Comparison of ENCODE assay signal across 8 cellular contexts in the genomic region with DNA sequence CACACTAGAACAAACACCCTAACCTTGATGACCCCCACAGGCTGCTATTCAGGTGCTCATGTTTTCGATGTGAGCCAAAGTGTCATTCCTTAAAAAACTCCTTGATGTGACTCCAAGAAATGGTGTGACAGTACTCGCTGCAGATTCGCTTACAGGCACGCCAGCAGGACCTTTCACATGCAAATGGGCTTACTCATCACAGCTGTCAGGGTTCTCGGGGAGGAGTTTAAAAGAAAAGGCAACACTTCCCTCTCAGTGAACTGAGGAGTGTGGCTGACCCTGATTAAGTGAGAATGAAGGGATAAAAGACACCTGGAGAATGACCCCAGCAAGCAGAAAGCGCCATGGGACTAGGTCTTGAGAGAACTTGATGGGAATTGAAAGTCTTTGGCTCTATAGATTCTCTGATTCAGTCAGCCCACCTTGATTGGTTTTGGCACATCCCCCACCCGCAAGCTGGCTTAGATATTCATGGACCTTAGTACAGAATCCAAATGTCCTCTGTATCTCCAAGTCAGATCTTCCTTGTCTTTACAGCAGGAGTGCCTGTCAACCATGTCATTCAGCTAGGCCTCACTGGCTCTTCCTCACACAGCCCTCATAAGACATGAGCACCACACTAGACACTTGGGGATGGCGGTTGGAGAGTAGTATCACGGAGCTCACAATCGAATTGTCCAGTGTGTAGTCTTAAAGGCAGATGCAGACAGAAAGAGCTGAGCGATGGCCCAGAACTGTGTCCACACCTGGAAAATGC.
DNase-seq lines count a peak whose midpoint lies in the region; ATAC-seq, FAIRE-seq and TF ChIP-seq lines count a peak whose summit lies in the region.

No MANE protein-coding gene starts in this region.

- BruUV-seq in IMR-90 (replicated peaks; lab: Mats Ljungman, UMichigan): no TSS peak

- peak overlapping the region; percentile 71 for H3K56ac ChIP-seq in IMR-90 (ENCODE audit: extremely low read depth, insufficient read depth, low read length)

- H2BK20ac ChIP-seq in IMR-90 (ENCODE audit: low read depth, low read length): peak overlapping the region; percentile 95

- no peaks in the 10 kb centered on the region for H3K27me3 Mint-ChIP-seq in activated T-cell treated with anti-CD3 and anti-CD28 coated beads, Interleukin-2, amount 50 U/mL, for 24 hours
- H3K27me3 Mint-ChIP-seq in activated T-cell treated with anti-CD3 and anti-CD28 coated beads, Interleukin-2, amount 50 U/mL, for 4 hours (ENCODE audit: low read depth): no peaks in the 10 kb centered on the region

- peak overlapping the region; percentile 19 for H2AK9ac ChIP-seq in IMR-90 (replicated peaks; ENCODE audit: low read depth, low read length, poor library complexity)

- H3K36me3 ChIP-seq in IMR-90 (ENCODE audit: control insufficient read depth, insufficient read depth, low read length): peaks cover 2% of the 10 kb centered on the region; the same call in 1 of the 2 replicates
- H3K36me3 ChIP-seq in pancreas: no peaks in the 10 kb centered on the region

- H2BK15ac ChIP-seq in IMR-90 (ENCODE audit: low read depth, low read length): peak overlapping the region; percentile 86

- peak overlapping the region; percentile 92 for H2BK5ac ChIP-seq in IMR-90 (ENCODE audit: low read depth, low read length, poor library complexity, severe bottlenecking)

- TF ChIP-seq POLR2A in IMR-90 (IDR thresholded peaks at IDR 0.05; ENCODE audit: low read depth, low read length): no peak

- H2AK5ac ChIP-seq in IMR-90 (ENCODE audit: low read depth, low read length): peak overlapping the region; percentile 99

- H3K4me1 Mint-ChIP-seq in activated T-cell treated with anti-CD3 and anti-CD28 coated beads, Interleukin-2, amount 50 U/mL, for 24 hours (ENCODE audit: low read depth): peaks cover 27% of the 10 kb centered on the region
- H3K4me1 Mint-ChIP-seq in activated T-cell treated with anti-CD3 and anti-CD28 coated beads, Interleukin-2, amount 50 U/mL, for 4 hours (ENCODE audit: low read depth): peaks cover 15% of the 10 kb centered on the region

- H3K4me1 ChIP-seq in IMR-90 (ENCODE audit: control insufficient read depth, insufficient read depth, low read length) (peaks cover 27% of the 10 kb centered on the region), pancreas (peaks cover 0 to 14% (median 0%) of the 10 kb centered on the region in 3 donors)

- dilution Hi-C loops in IMR-90 (cut with HindIII; ENCODE audit: low sequenced_read_pairs, unreplicated experiment): no loop called here

- H3K27ac Mint-ChIP-seq in activated T-cell treated with anti-CD3 and anti-CD28 coated beads, Interleukin-2, amount 50 U/mL, for 24 hours: peak overlapping the region; percentile 86

- peaks cover 15% of the 10 kb centered on the region for H3K9me1 ChIP-seq in IMR-90 (ENCODE audit: insufficient read depth, low read length)

- no peak for ATAC-seq in activated T-cell treated with anti-CD3 and anti-CD28 coated beads, Interleukin-2, amount 50 U/mL, for 4 hours
- ATAC-seq in IMR-90 (ENCODE audit: low read depth): peak; percentile 89
- peak; percentile 82 to 93 (median 89) for ATAC-seq in pancreas

- intact Hi-C loops in IMR-90 (cut with micrococcal nuclease) (no loop called here), pancreas (cut with DNase I) (no loop called here)

- H3K23ac ChIP-seq in IMR-90 (ENCODE audit: low read depth, low read length): peak overlapping the region; percentile 59; the same call in 1 of the 2 replicates

- peak overlapping the region; percentile 88 for H4K5ac ChIP-seq in IMR-90 (ENCODE audit: low read depth, low read length)

- no peaks in the 10 kb centered on the region for H3K27me3 ChIP-seq in IMR-90 (ENCODE audit: control insufficient read depth, insufficient read depth, low read length)
- H3K27me3 ChIP-seq in pancreas: no peaks in the 10 kb centered on the region

- TF ChIP-seq CTCF in IMR-90 (conservative IDR thresholded peaks at IDR 0.05; ENCODE audit: low read depth, low read length) (no peak), pancreas (IDR thresholded peaks at IDR 0.05) (no peak)

- H2AFZ ChIP-seq in IMR-90 (replicated peaks; ENCODE audit: low read length, poor library complexity): peak overlapping the region; percentile 2

- peak overlapping the region; percentile 93 for H3K18ac ChIP-seq in IMR-90 (ENCODE audit: low read depth, low read length)

- H3K4me3 ChIP-seq in IMR-90 (ENCODE audit: insufficient read depth, low read depth, low read length) (no peak overlapping the region), pancreas (no peak overlapping the region)

- H3K9me3 ChIP-seq in IMR-90 (ENCODE audit: control insufficient read depth, insufficient read depth, low read length) (no peaks in the 10 kb centered on the region), pancreas (no peaks in the 10 kb centered on the region)

- TF ChIP-seq RAD21 in IMR-90 (IDR thresholded peaks at IDR 0.05; ENCODE audit: low read length): 0 out of 2 replicates have a peak, but pooled peaks have one; percentile 10

- H3K36me3 Mint-ChIP-seq in activated T-cell treated with anti-CD3 and anti-CD28 coated beads, Interleukin-2, amount 50 U/mL, for 24 hours (ENCODE audit: low read depth): peaks cover 33% of the 10 kb centered on the region
- H3K36me3 Mint-ChIP-seq in activated T-cell treated with anti-CD3 and anti-CD28 coated beads, Interleukin-2, amount 50 U/mL, for 4 hours (ENCODE audit: insufficient read depth): peaks cover 2% of the 10 kb centered on the region

- peak overlapping the region; percentile 38 for H3K4me2 ChIP-seq in IMR-90 (ENCODE audit: low read depth, low read length)

- peak overlapping the region; percentile 94 for H2BK120ac ChIP-seq in IMR-90 (ENCODE audit: low read depth, low read length)

- FAIRE-seq in pancreas (lab: Jason Lieb, UNC) (no peak), urothelium cell line (lab: Jason Lieb, UNC) (no peak)

- no peak for DNase-seq in activated T-cell treated with anti-CD3 and anti-CD28 coated beads, Interleukin-2, amount 50 U/mL, for 24 hours
- DNase-seq in activated T-cell treated with anti-CD3 and anti-CD28 coated beads, Interleukin-2, amount 50 U/mL, for 4 hours: no peak
- DNase-seq in IMR-90 (peak; percentile 90), dermis blood vessel endothelial cell (peak; percentile 37), pancreas (peak in 3 of 6 donors; percentile 28 to 34 (median 33)), urothelium cell line (ENCODE audit: low spot score) (no peak), NCI-H1092 treated with DMSO at 0.1 percent for 48 hours (lab: John Stamatoyannopoulos, UW) (no peak)
- DNase-seq in activated T-cell treated with anti-CD3 and anti-CD28 coated beads, Interleukin-2, amount 50 U/mL, for 1 hour: no peak

- H3K9me3 Mint-ChIP-seq in activated T-cell treated with anti-CD3 and anti-CD28 coated beads, Interleukin-2, amount 50 U/mL, for 24 hours: no peaks in the 10 kb centered on the region
- no peaks in the 10 kb centered on the region for H3K9me3 Mint-ChIP-seq in activated T-cell treated with anti-CD3 and anti-CD28 coated beads, Interleukin-2, amount 50 U/mL, for 4 hours

- peaks cover 9 to 64% of the 10 kb centered on the region in 2 experiments; a peak in 3 of 4 replicates for H3K79me1 ChIP-seq in IMR-90 (ENCODE audit: low read depth in 1 of 2, low read length in 2 of 2)

- H3K4me3 Mint-ChIP-seq in activated T-cell treated with anti-CD3 and anti-CD28 coated beads, Interleukin-2, amount 50 U/mL, for 24 hours: no peak overlapping the region
- H3K4me3 Mint-ChIP-seq in activated T-cell treated with anti-CD3 and anti-CD28 coated beads, Interleukin-2, amount 50 U/mL, for 4 hours: no peak overlapping the region

- peak overlapping the region; percentile 64 to 84 for H4K8ac ChIP-seq in IMR-90 (ENCODE audit: low read depth in 2 of 2, low read length in 2 of 2)

- WGBS in IMR-90 (ENCODE audit: extremely low coverage in 2 of 2, insufficient read length in 1 of 2), 2 experiments: 93% methylated on average over 2 of the region's 11 CpGs; no CpG with 5 or more reads in 1 of the 2 experiments
- WGBS in pancreas, 2 donors: 73 to 79% methylated on average over 11 of the region's 11 CpGs

- POLR2A ChIA-PET in IMR-90 (lab: Charles Lee; ENCODE audit: unreplicated experiment): no interaction called here

- CTCF ChIA-PET in IMR-90 (lab: Yijun Ruan, JAX): interaction anchor here (0.7 to 3.3 kb wide), 4 partner anchors 14 to 107 kb away, joined by 3 to 14 read pairs (median 7); no protein-coding TSS in a partner anchor

- peak overlapping the region; percentile 96 for H3K4ac ChIP-seq in IMR-90 (ENCODE audit: low read depth, low read length)

- peak overlapping the region; percentile 83 for H4K91ac ChIP-seq in IMR-90 (ENCODE audit: insufficient read depth, low read depth, low read length)

- in situ Hi-C loops in IMR-90 (cut with MboI; ENCODE audit: low sequenced_read_pairs): no loop called here

- no peaks in the 10 kb centered on the region for H4K20me1 ChIP-seq in IMR-90 (ENCODE audit: insufficient read depth, low read length)

- peak overlapping the region; percentile 80 for H3K14ac ChIP-seq in IMR-90 (replicated peaks; ENCODE audit: low read depth, low read length)

- peak overlapping the region; percentile 95 for H3K27ac ChIP-seq in IMR-90 (ENCODE audit: insufficient read depth, low read length)
- H3K27ac ChIP-seq in pancreas: no peak overlapping the region

- peak overlapping the region; percentile 27 for H3K9ac ChIP-seq in IMR-90 (ENCODE audit: low read depth, low read length)

TF ChIP-seq in IMR-90, 13 proteins besides CTCF, POLR2A, EP300 and RAD21:
- no peak for TF ChIP-seq SMC3 (IDR thresholded peaks at IDR 0.05; ENCODE audit: low read depth, low read length)
- peak; percentile 29; the same call in 1 of the 2 replicates for TF ChIP-seq MAFK (IDR thresholded peaks at IDR 0.05; ENCODE audit: low read depth, low read length)
- peak; percentile 70; the same call in 1 of the 2 replicates for TF ChIP-seq MXI1 (IDR thresholded peaks at IDR 0.05; ENCODE audit: borderline replicate concordance, low read depth, low read length)
- no peak for TF ChIP-seq RCOR1 (IDR thresholded peaks at IDR 0.05; ENCODE audit: insufficient replicate concordance, low read length)
- no peak for TF ChIP-seq USF2 (IDR thresholded peaks at IDR 0.05; ENCODE audit: low read depth, low read length)
- peak; percentile 61; the same call in 1 of the 2 replicates for TF ChIP-seq BHLHE40 (IDR thresholded peaks at IDR 0.05; ENCODE audit: low read depth, low read length)
- TF ChIP-seq MAZ (IDR thresholded peaks at IDR 0.05; ENCODE audit: borderline replicate concordance, low read depth, low read length): peak; percentile 60; the same call in 1 of the 2 replicates
- TF ChIP-seq RFX5 (IDR thresholded peaks at IDR 0.05; ENCODE audit: low read depth, low read length): no peak
- TF ChIP-seq FOS (IDR thresholded peaks at IDR 0.05; ENCODE audit: low read depth, low read length): peak; percentile 66; the same call in 1 of the 2 replicates
TF ChIP-seq in IMR-90: peak in this region for 5.

Comparison
In these comparisons a context has a peak if more than half of its experiments do, and no peak if none do; other contexts are left out.
1. DNase-seq: peak in IMR-90 (single experiment) and dermis blood vessel endothelial cell (single experiment); none in activated T-cell treated with anti-CD3 and anti-CD28 coated beads, Interleukin-2, amount 50 U/mL, for 24 hours (single experiment), activated T-cell treated with anti-CD3 and anti-CD28 coated beads, Interleukin-2, amount 50 U/mL, for 4 hours (single experiment), urothelium cell line (single experiment), NCI-H1092 treated with DMSO at 0.1 percent for 48 hours (single experiment) and activated T-cell treated with anti-CD3 and anti-CD28 coated beads, Interleukin-2, amount 50 U/mL, for 1 hour (single experiment).
2. ATAC-seq: peak in IMR-90 (single experiment) and pancreas (4 of 4); none in activated T-cell treated with anti-CD3 and anti-CD28 coated beads, Interleukin-2, amount 50 U/mL, for 4 hours (0 of 2).